ENCODE assay signal across 1 cellular context in the genomic region with DNA sequence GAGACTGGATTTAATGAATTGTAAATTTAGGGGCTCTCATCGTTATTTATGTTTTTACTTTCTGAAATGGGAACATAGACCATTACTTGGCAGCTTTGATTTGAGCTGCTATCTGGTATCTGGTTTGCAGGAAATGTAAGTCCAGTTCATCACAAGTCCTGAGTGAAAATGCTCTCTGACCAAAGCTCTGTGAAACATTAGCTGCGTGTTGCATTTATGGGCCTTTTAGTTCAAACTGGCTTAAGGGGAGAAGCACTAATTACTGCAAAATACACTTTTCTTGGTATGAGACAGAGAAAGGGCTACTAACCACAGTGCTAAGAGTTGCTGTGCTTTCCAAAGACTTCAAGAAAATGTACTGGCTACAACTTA.
TF ChIP-seq lines count a peak whose summit lies in the region.

No MANE protein-coding gene starts in this region.

TF ChIP-seq in HepG2, 621 proteins besides CTCF, POLR2A, EP300 and RAD21:
- TF ChIP-seq ZNF672 (CRISPR knock-in tag; IDR thresholded peaks at IDR 0.05) (no peak), ARNTL (CRISPR knock-in tag; IDR thresholded peaks at IDR 0.05) (no peak), TMF1 (CRISPR knock-in tag; IDR thresholded peaks at IDR 0.05; ENCODE audit: low read depth) (no peak), SAP130 (CRISPR knock-in tag; IDR thresholded peaks at IDR 0.05; ENCODE audit: low read depth) (no peak), TRIM24 (CRISPR knock-in tag; IDR thresholded peaks at IDR 0.05) (no peak), ZNF619 (CRISPR knock-in tag; IDR thresholded peaks at IDR 0.05) (no peak), KMT2B (CRISPR knock-in tag; IDR thresholded peaks at IDR 0.05) (no peak), ZNF460 (CRISPR knock-in tag; IDR thresholded peaks at IDR 0.05; ENCODE audit: borderline replicate concordance) (no peak), ZSCAN12 (CRISPR knock-in tag; IDR thresholded peaks at IDR 0.05) (no peak), ZNF468 (CRISPR knock-in tag; IDR thresholded peaks at IDR 0.05) (no peak), SNAPC2 (CRISPR knock-in tag; IDR thresholded peaks at IDR 0.05) (no peak), SUZ12 (IDR thresholded peaks at IDR 0.05; ENCODE audit: low read depth, low read length) (no peak)
- TF ChIP-seq, protein P1, sequence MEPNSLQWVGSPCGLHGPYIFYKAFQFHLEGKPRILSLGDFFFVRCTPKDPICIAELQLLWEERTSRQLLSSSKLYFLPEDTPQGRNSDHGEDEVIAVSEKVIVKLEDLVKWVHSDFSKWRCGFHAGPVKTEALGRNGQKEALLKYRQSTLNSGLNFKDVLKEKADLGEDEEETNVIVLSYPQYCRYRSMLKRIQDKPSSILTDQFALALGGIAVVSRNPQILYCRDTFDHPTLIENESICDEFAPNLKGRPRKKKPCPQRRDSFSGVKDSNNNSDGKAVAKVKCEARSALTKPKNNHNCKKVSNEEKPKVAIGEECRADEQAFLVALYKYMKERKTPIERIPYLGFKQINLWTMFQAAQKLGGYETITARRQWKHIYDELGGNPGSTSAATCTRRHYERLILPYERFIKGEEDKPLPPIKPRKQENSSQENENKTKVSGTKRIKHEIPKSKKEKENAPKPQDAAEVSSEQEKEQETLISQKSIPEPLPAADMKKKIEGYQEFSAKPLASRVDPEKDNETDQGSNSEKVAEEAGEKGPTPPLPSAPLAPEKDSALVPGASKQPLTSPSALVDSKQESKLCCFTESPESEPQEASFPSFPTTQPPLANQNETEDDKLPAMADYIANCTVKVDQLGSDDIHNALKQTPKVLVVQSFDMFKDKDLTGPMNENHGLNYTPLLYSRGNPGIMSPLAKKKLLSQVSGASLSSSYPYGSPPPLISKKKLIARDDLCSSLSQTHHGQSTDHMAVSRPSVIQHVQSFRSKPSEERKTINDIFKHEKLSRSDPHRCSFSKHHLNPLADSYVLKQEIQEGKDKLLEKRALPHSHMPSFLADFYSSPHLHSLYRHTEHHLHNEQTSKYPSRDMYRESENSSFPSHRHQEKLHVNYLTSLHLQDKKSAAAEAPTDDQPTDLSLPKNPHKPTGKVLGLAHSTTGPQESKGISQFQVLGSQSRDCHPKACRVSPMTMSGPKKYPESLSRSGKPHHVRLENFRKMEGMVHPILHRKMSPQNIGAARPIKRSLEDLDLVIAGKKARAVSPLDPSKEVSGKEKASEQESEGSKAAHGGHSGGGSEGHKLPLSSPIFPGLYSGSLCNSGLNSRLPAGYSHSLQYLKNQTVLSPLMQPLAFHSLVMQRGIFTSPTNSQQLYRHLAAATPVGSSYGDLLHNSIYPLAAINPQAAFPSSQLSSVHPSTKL (CRISPR knock-in tag; IDR thresholded peaks at IDR 0.05): no peak
- TF ChIP-seq, protein P2, sequence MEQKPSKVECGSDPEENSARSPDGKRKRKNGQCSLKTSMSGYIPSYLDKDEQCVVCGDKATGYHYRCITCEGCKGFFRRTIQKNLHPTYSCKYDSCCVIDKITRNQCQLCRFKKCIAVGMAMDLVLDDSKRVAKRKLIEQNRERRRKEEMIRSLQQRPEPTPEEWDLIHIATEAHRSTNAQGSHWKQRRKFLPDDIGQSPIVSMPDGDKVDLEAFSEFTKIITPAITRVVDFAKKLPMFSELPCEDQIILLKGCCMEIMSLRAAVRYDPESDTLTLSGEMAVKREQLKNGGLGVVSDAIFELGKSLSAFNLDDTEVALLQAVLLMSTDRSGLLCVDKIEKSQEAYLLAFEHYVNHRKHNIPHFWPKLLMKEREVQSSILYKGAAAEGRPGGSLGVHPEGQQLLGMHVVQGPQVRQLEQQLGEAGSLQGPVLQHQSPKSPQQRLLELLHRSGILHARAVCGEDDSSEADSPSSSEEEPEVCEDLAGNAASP (CRISPR knock-in tag; IDR thresholded peaks at IDR 0.05; ENCODE audit: borderline replicate concordance): no peak
- TF ChIP-seq, protein P3, sequence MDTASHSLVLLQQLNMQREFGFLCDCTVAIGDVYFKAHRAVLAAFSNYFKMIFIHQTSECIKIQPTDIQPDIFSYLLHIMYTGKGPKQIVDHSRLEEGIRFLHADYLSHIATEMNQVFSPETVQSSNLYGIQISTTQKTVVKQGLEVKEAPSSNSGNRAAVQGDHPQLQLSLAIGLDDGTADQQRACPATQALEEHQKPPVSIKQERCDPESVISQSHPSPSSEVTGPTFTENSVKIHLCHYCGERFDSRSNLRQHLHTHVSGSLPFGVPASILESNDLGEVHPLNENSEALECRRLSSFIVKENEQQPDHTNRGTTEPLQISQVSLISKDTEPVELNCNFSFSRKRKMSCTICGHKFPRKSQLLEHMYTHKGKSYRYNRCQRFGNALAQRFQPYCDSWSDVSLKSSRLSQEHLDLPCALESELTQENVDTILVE (CRISPR knock-in tag; IDR thresholded peaks at IDR 0.05): no peak
- TF ChIP-seq, protein P4, sequence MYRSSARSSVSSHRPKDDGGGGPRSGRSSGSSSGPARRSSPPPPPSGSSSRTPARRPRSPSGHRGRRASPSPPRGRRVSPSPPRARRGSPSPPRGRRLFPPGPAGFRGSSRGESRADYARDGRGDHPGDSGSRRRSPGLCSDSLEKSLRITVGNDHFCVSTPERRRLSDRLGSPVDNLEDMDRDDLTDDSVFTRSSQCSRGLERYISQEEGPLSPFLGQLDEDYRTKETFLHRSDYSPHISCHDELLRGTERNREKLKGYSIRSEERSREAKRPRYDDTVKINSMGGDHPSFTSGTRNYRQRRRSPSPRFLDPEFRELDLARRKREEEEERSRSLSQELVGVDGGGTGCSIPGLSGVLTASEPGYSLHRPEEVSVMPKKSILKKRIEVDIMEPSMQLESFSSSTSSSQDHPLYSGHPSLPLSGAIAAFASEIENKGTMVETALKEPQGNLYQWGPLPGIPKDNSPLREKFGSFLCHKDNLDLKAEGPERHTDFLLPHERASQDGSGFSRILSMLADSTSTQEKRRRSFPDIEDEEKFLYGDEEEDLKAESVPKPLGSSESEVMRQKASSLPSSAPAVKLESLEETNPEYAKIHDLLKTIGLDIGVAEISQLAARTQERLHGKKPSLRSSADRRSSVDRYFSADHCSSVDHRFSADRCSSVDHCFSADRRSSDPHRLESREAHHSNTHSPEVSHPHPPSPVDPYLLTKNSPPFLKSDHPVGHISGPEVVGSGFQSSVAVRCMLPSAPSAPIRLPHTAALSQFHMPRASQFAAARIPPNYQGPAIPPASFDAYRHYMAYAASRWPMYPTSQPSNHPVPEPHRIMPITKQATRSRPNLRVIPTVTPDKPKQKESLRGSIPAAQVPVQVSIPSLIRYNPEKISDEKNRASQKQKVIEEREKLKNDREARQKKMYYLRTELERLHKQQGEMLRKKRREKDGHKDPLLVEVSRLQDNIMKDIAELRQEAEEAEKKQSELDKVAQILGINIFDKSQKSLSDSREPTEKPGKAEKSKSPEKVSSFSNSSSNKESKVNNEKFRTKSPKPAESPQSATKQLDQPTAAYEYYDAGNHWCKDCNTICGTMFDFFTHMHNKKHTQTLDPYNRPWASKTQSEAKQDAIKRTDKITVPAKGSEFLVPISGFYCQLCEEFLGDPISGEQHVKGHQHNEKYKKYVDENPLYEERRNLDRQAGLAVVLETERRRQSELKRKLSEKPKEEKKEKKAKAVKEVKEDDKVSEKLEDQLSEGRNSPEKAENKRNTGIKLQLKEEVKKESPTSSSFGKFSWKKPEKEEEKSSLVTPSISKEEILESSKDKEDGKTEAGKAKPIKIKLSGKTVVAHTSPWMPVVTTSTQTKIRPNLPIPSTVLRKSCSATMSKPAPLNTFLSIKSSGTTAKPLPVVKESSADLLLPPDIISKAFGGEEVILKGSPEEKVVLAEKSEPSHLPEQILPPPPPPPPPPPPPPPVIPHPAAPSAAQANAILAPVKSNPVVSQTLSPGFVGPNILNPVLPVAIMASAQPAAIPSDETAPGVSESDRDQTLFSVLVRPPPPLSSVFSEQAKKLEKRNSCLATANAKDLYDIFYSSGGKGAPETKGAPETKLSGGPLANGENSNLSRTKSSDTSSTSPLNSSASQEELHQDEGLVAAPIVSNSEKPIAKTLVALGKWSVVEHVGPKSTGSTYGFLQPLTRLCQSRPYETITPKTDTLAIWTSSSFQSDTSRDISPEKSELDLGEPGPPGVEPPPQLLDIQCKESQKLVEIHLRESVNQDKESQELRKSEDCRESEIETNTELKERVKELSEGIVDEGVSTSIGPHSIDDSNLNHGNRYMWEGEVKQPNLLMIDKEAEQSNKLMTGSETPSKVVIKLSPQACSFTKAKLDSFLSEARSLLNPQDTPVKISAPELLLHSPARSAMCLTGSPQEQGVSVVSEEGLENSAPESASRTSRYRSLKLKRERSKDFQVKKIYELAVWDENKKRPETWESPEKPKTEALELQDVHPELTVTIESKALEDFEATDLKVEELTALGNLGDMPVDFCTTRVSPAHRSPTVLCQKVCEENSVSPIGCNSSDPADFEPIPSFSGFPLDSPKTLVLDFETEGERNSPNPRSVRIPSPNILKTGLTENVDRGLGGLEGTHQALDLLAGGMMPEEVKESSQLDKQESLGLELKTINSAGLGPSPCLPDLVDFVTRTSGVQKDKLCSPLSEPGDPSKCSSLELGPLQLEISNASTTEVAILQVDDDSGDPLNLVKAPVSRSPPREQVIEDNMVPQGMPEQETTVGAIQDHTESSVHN (CRISPR knock-in tag; IDR thresholded peaks at IDR 0.05): no peak
- TF ChIP-seq, protein P5, sequence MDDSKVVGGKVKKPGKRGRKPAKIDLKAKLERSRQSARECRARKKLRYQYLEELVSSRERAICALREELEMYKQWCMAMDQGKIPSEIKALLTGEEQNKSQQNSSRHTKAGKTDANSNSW (CRISPR knock-in tag; IDR thresholded peaks at IDR 0.05; ENCODE audit: borderline replicate concordance): no peak
- TF ChIP-seq, protein P6, sequence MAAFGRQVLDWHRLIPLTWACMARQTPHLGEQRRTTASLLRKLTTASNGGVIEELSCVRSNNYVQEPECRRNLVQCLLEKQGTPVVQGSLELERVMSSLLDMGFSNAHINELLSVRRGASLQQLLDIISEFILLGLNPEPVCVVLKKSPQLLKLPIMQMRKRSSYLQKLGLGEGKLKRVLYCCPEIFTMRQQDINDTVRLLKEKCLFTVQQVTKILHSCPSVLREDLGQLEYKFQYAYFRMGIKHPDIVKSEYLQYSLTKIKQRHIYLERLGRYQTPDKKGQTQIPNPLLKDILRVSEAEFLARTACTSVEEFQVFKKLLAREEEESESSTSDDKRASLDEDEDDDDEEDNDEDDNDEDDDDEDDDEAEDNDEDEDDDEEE (CRISPR knock-in tag; IDR thresholded peaks at IDR 0.05): no peak
